8 cellular contexts compared by ENCODE assay signal in genomic region chr1:201739492-201740085, GRCh38.
DNase-seq lines count a peak whose midpoint lies in the region; ATAC-seq and TF ChIP-seq lines count a peak whose summit lies in the region.

No MANE protein-coding gene starts in this region.

- TF ChIP-seq CTCF in fibroblast of pulmonary artery (IDR thresholded peaks at IDR 0.05; ENCODE audit: low read length, missing control alignments), result no peak
- TF ChIP-seq CTCF in nephron progenitor cell (IDR thresholded peaks at IDR 0.05), result no peak

- H3K36me3 Mint-ChIP-seq in activated T-helper 1 cell treated with anti-CD3 and anti-CD28 coated beads, Interleukin-12 subunit alpha, Interleukin-12 subunit beta, Interleukin-2, Interleukin-4 antibody, amounts not matched to agents 30 ng/mL and 10 ng/mL and 1 ng/mL, durations not matched to agents 14 hours and 24 hours and 36 hours (ENCODE audit: low read depth), result no peaks in the 10 kb centered on the region
- peaks cover 12% of the 10 kb centered on the region for H3K36me3 Mint-ChIP-seq in nephron progenitor cell (ENCODE audit: low read depth)
- H3K36me3 Mint-ChIP-seq in stimulated activated naive CD8-positive, alpha-beta T cell treated with anti-CD3 and anti-CD28 coated beads, Interleukin-15, Interleukin-2, amounts not matched to agents 100 ng/mL and 50 ng/mL, for 24 hours (ENCODE audit: low read depth), result no peaks in the 10 kb centered on the region

- peak overlapping the region; percentile 67 for H3K4me3 Mint-ChIP-seq in activated T-helper 1 cell treated with anti-CD3 and anti-CD28 coated beads, Interleukin-12 subunit alpha, Interleukin-12 subunit beta, Interleukin-2, Interleukin-4 antibody, amounts not matched to agents 30 ng/mL and 10 ng/mL and 1 ng/mL, durations not matched to agents 14 hours and 24 hours and 36 hours
- H3K4me3 Mint-ChIP-seq in nephron progenitor cell, result peak overlapping the region; percentile 96
- peak overlapping the region; percentile 82 for H3K4me3 Mint-ChIP-seq in stimulated activated naive CD8-positive, alpha-beta T cell treated with anti-CD3 and anti-CD28 coated beads, Interleukin-15, Interleukin-2, amounts not matched to agents 100 ng/mL and 50 ng/mL, for 24 hours

- intact Hi-C loops in activated T-helper 1 cell treated with anti-CD3 and anti-CD28 coated beads, Interleukin-12 subunit alpha, Interleukin-12 subunit beta, Interleukin-2, Interleukin-4 antibody, amounts not matched to agents 30 ng/mL and 10 ng/mL and 1 ng/mL, durations not matched to agents 14 hours and 24 hours and 36 hours (cut with micrococcal nuclease), result no loop called here

- no peak for ATAC-seq in HG03175 (IDR thresholded peaks at IDR 0.05; ENCODE audit: unreplicated experiment)
- no peak for ATAC-seq in GM18870 (IDR thresholded peaks at IDR 0.05; ENCODE audit: unreplicated experiment)

- H3K27ac Mint-ChIP-seq in activated T-helper 1 cell treated with anti-CD3 and anti-CD28 coated beads, Interleukin-12 subunit alpha, Interleukin-12 subunit beta, Interleukin-2, Interleukin-4 antibody, amounts not matched to agents 30 ng/mL and 10 ng/mL and 1 ng/mL, durations not matched to agents 14 hours and 24 hours and 36 hours, result no peak overlapping the region
- no peak overlapping the region for H3K27ac Mint-ChIP-seq in nephron progenitor cell
- H3K27ac Mint-ChIP-seq in stimulated activated naive CD8-positive, alpha-beta T cell treated with anti-CD3 and anti-CD28 coated beads, Interleukin-15, Interleukin-2, amounts not matched to agents 100 ng/mL and 50 ng/mL, for 24 hours, result no peak overlapping the region

- H3K27me3 Mint-ChIP-seq in activated T-helper 1 cell treated with anti-CD3 and anti-CD28 coated beads, Interleukin-12 subunit alpha, Interleukin-12 subunit beta, Interleukin-2, Interleukin-4 antibody, amounts not matched to agents 30 ng/mL and 10 ng/mL and 1 ng/mL, durations not matched to agents 14 hours and 24 hours and 36 hours (ENCODE audit: insufficient read depth), result peaks cover 62% of the 10 kb centered on the region
- H3K27me3 Mint-ChIP-seq in nephron progenitor cell (ENCODE audit: low read depth, poor library complexity), result peaks cover 6% of the 10 kb centered on the region
- peaks cover 17% of the 10 kb centered on the region for H3K27me3 Mint-ChIP-seq in stimulated activated naive CD8-positive, alpha-beta T cell treated with anti-CD3 and anti-CD28 coated beads, Interleukin-15, Interleukin-2, amounts not matched to agents 100 ng/mL and 50 ng/mL, for 24 hours

- H3K4me3 ChIP-seq in fibroblast of pulmonary artery (replicated peaks; ENCODE audit: low read depth, low read length), result peak overlapping the region; percentile 85

- H3K9me3 Mint-ChIP-seq in activated T-helper 1 cell treated with anti-CD3 and anti-CD28 coated beads, Interleukin-12 subunit alpha, Interleukin-12 subunit beta, Interleukin-2, Interleukin-4 antibody, amounts not matched to agents 30 ng/mL and 10 ng/mL and 1 ng/mL, durations not matched to agents 14 hours and 24 hours and 36 hours, result no peaks in the 10 kb centered on the region
- H3K9me3 Mint-ChIP-seq in nephron progenitor cell, result no peaks in the 10 kb centered on the region
- H3K9me3 Mint-ChIP-seq in stimulated activated naive CD8-positive, alpha-beta T cell treated with anti-CD3 and anti-CD28 coated beads, Interleukin-15, Interleukin-2, amounts not matched to agents 100 ng/mL and 50 ng/mL, for 24 hours, result no peaks in the 10 kb centered on the region

- peak; percentile 28 for DNase-seq in GM19240 (ENCODE audit: insufficient read length, low spot score)
- DNase-seq in NCI-H69 (lab: John Stamatoyannopoulos, UW), result peak; percentile 67
- peak; percentile 3 for DNase-seq in activated T-helper 1 cell treated with anti-CD3 and anti-CD28 coated beads, Interleukin-12 subunit alpha, Interleukin-12 subunit beta, Interleukin-2, Interleukin-4 antibody, amounts not matched to agents 30 ng/mL and 10 ng/mL and 1 ng/mL, durations not matched to agents 14 hours and 24 hours and 36 hours (ENCODE audit: low spot score)
- DNase-seq in fibroblast of pulmonary artery (ENCODE audit: low read depth), result peak; percentile 61
- peak; percentile 70 for DNase-seq in nephron progenitor cell

- H3K4me1 Mint-ChIP-seq in activated T-helper 1 cell treated with anti-CD3 and anti-CD28 coated beads, Interleukin-12 subunit alpha, Interleukin-12 subunit beta, Interleukin-2, Interleukin-4 antibody, amounts not matched to agents 30 ng/mL and 10 ng/mL and 1 ng/mL, durations not matched to agents 14 hours and 24 hours and 36 hours (ENCODE audit: low read depth), result peaks cover 5% of the 10 kb centered on the region
- H3K4me1 Mint-ChIP-seq in nephron progenitor cell, result peaks cover 79% of the 10 kb centered on the region
- peaks cover 17% of the 10 kb centered on the region for H3K4me1 Mint-ChIP-seq in stimulated activated naive CD8-positive, alpha-beta T cell treated with anti-CD3 and anti-CD28 coated beads, Interleukin-15, Interleukin-2, amounts not matched to agents 100 ng/mL and 50 ng/mL, for 24 hours (ENCODE audit: low read depth)

Comparison
In these comparisons a context has a peak if more than half of its experiments do, and no peak if none do; other contexts are left out.
1. DNase-seq: peak in every context shown above with its lines; median percentile 70 in nephron progenitor cell; 67 in NCI-H69; 61 in fibroblast of pulmonary artery; 28 in GM19240; 3 in activated T-helper 1 cell treated with anti-CD3 and anti-CD28 coated beads, Interleukin-12 subunit alpha, Interleukin-12 subunit beta, Interleukin-2, Interleukin-4 antibody, amounts not matched to agents 30 ng/mL and 10 ng/mL and 1 ng/mL, durations not matched to agents 14 hours and 24 hours and 36 hours.